In the genomic region with DNA sequence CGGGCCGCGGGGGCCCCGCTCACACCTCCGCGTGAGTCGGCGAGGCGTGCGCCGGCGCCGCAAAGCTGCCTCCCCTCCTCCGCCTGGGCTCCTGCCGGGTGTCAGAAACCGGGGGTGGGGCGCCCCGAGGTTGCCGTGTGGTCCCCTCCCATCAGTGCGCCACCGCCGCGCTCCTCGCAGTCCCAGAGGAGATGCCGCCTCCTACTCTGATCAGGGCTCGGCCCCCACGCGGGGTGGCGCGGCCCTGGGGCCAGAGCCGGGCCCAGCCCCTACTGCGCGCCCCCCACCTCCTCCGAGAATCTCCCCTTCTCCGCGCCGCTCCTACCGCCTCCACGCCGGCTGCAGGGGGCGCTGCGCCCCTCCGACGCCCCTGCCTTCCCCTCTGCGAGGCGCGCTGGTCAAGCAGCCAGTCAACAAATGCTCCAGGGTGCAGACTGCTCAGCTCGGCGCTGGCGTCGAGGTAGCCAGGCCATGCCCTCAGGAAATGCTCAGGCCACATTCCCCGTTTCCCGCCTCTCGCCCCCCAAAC, we compare ENCODE assay signal across 8 cellular contexts. TPM values are rescaled to one million over a fixed set of nuclear protein-coding genes. Genes with fewer than 3 reads are reported as not detected.
DNase-seq lines count a peak whose midpoint lies in the region; ATAC-seq and TF ChIP-seq lines count a peak whose summit lies in the region.

No MANE protein-coding gene starts in this region.

- no peaks in the 10 kb centered on the region for H3K9me3 ChIP-seq in CD4-positive, alpha-beta memory T cell (ENCODE audit: control insufficient read depth in 1 of 2, low read length in 2 of 2)
- H3K9me3 ChIP-seq in fibroblast of lung (ENCODE audit: control insufficient read depth, insufficient read depth, low read depth, low read length) (no peaks in the 10 kb centered on the region), sigmoid colon (no peaks in the 10 kb centered on the region)

- peaks cover 27% of the 10 kb centered on the region for H3K4me1 ChIP-seq in CD4-positive, alpha-beta memory T cell (ENCODE audit: insufficient read depth, low read length)
- H3K4me1 ChIP-seq in fibroblast of lung (ENCODE audit: control insufficient read depth, extremely low read depth, insufficient read depth, low read length), result peaks cover 4% of the 10 kb centered on the region
- peaks cover 0 to 20% (median 17%) of the 10 kb centered on the region in 4 donors for H3K4me1 ChIP-seq in sigmoid colon

- H3K27me3 Mint-ChIP-seq in CD4-positive, alpha-beta memory T cell, result peaks cover 6 to 7% of the 10 kb centered on the region in 2 donors
- H3K27me3 Mint-ChIP-seq in activated CD8-positive, alpha-beta T cell treated with anti-CD3 and anti-CD28 coated beads, Interleukin-2, amount 10 ng/mL, durations not matched to agents 7 days and 5 days (ENCODE audit: low read depth), result peaks cover 22% of the 10 kb centered on the region

- TF ChIP-seq CTCF in fibroblast of lung (conservative IDR thresholded peaks at IDR 0.05 in 1 of 2, IDR thresholded peaks at IDR 0.05 in 1 of 2; ENCODE audit: low read depth in 1 of 2, low read length in 2 of 2) (peak; percentile 2 to 30), sigmoid colon (IDR thresholded peaks at IDR 0.05) (peak in 1 of 4 experiments; percentile 30)

- no peak overlapping the region for H2AFZ ChIP-seq in fibroblast of lung (ENCODE audit: low read length)

- no peaks in the 10 kb centered on the region for H3K36me3 Mint-ChIP-seq in CD4-positive, alpha-beta memory T cell
- no peaks in the 10 kb centered on the region for H3K36me3 Mint-ChIP-seq in activated CD8-positive, alpha-beta T cell treated with anti-CD3 and anti-CD28 coated beads, Interleukin-2, amount 10 ng/mL, durations not matched to agents 7 days and 5 days (ENCODE audit: low read depth)

- POLR2A ChIA-PET in CD4-positive, alpha-beta memory T cell (lab: Charles Lee; ENCODE audit: partially characterized antibody), result interaction anchor here (0.8 to 1.8 kb wide), 2 partner anchors 12 to 146 kb away, joined by 5 read pairs; partner anchors contain the start of genes NUDT14 and PACS2
- POLR2A ChIA-PET in activated CD8-positive, alpha-beta T cell treated with anti-CD3 and anti-CD28 coated beads, Interleukin-2, amount 10 ng/mL, durations not matched to agents 7 days and 5 days (lab: Charles Lee), result no interaction called here

- H3K36me3 ChIP-seq in CD4-positive, alpha-beta memory T cell (ENCODE audit: insufficient read depth, low read length), result no peaks in the 10 kb centered on the region
- no peaks in the 10 kb centered on the region for H3K36me3 ChIP-seq in fibroblast of lung (ENCODE audit: control insufficient read depth, insufficient read depth, low read length)
- no peaks in the 10 kb centered on the region for H3K36me3 ChIP-seq in sigmoid colon

- intact Hi-C loops in CD4-positive, alpha-beta memory T cell (cut with micrococcal nuclease), result no loop called here
- intact Hi-C loops in sigmoid colon (cut with DNase I), result loop anchor here (2.0 kb wide), 1 partner anchor 78 kb away; no protein-coding TSS in a partner anchor

- no peaks in the 10 kb centered on the region for H4K20me1 ChIP-seq in fibroblast of lung (ENCODE audit: control insufficient read depth, extremely low read depth, insufficient read depth, low read length)

- CTCF ChIA-PET in CD4-positive, alpha-beta memory T cell (lab: Charles Lee; ENCODE audit: partially characterized antibody), result interaction anchor here (1.0 to 1.9 kb wide), 5 partner anchors 13 to 183 kb away, joined by 3 to 9 read pairs (median 4); no protein-coding TSS in a partner anchor
- CTCF ChIA-PET in activated CD8-positive, alpha-beta T cell treated with anti-CD3 and anti-CD28 coated beads, Interleukin-2, amount 10 ng/mL, durations not matched to agents 7 days and 5 days (lab: Charles Lee), result interaction anchor here (1.1 to 2.7 kb wide), 7 partner anchors 11 to 183 kb away, joined by 3 to 7 read pairs (median 5); no protein-coding TSS in a partner anchor

- H3K4me3 Mint-ChIP-seq in CD4-positive, alpha-beta memory T cell, result peak overlapping the region; percentile 38 to 71 (median 58)
- H3K4me3 Mint-ChIP-seq in activated CD8-positive, alpha-beta T cell treated with anti-CD3 and anti-CD28 coated beads, Interleukin-2, amount 10 ng/mL, durations not matched to agents 7 days and 5 days, result peak overlapping the region; percentile 31

- TF ChIP-seq POLR2A in sigmoid colon (IDR thresholded peaks at IDR 0.05), result no peak

- 5 to 7% methylated on average over 54 of the region's 54 CpGs for WGBS in sigmoid colon, 2 donors

- peak; percentile 26 to 60 (median 37) for DNase-seq in CD4-positive, alpha-beta memory T cell
- peak; percentile 65 for DNase-seq in KG1 (lab: John Stamatoyannopoulos, UW)
- DNase-seq in activated CD8-positive, alpha-beta T cell treated with anti-CD3 and anti-CD28 coated beads, Interleukin-2, amount 10 ng/mL, durations not matched to agents 7 days and 5 days, result peak; percentile 56
- no peak for DNase-seq in fibroblast of lung (ENCODE audit: low read depth in 2 of 2)
- no peak for DNase-seq in sigmoid colon
- no peak for DNase-seq in NK-92 (lab: John Stamatoyannopoulos, UW; ENCODE audit: unreplicated experiment)
- no peak for DNase-seq in NCI-H1092 (lab: John Stamatoyannopoulos, UW)
- no peak for DNase-seq in AG08395 (ENCODE audit: low spot score)

- no peak overlapping the region for H3K27ac Mint-ChIP-seq in CD4-positive, alpha-beta memory T cell
- no peak overlapping the region for H3K27ac Mint-ChIP-seq in activated CD8-positive, alpha-beta T cell treated with anti-CD3 and anti-CD28 coated beads, Interleukin-2, amount 10 ng/mL, durations not matched to agents 7 days and 5 days

- no peak overlapping the region for H3K4me2 ChIP-seq in fibroblast of lung (ENCODE audit: extremely low read depth, insufficient read depth, low read length)

- ATAC-seq in activated CD8-positive, alpha-beta T cell treated with anti-CD3 and anti-CD28 coated beads, Interleukin-2, amount 10 ng/mL, durations not matched to agents 7 days and 5 days, result peak; percentile 53

- H3K9ac ChIP-seq in fibroblast of lung (ENCODE audit: insufficient read depth, low read length), result no peak overlapping the region

- no peak for TF ChIP-seq EP300 in sigmoid colon (IDR thresholded peaks at IDR 0.05)

- H3K27me3 ChIP-seq in CD4-positive, alpha-beta memory T cell (ENCODE audit: insufficient read depth, low read length), result peaks cover 4% of the 10 kb centered on the region
- H3K27me3 ChIP-seq in fibroblast of lung (ENCODE audit: control insufficient read depth, insufficient read depth, low read length) (peaks cover 20% of the 10 kb centered on the region), sigmoid colon (peaks cover 4 to 62% (median 37%) of the 10 kb centered on the region in 3 donors)

- H3K9me3 Mint-ChIP-seq in CD4-positive, alpha-beta memory T cell, result peaks cover 0 to 2% (median 0%) of the 10 kb centered on the region in 8 donors
- no peaks in the 10 kb centered on the region for H3K9me3 Mint-ChIP-seq in activated CD8-positive, alpha-beta T cell treated with anti-CD3 and anti-CD28 coated beads, Interleukin-2, amount 10 ng/mL, durations not matched to agents 7 days and 5 days (ENCODE audit: insufficient read depth)

- H3K4me3 ChIP-seq in CD4-positive, alpha-beta memory T cell (ENCODE audit: low read length in 2 of 2), result peak overlapping the region in 1 of 2 donors; percentile 38
- H3K4me3 ChIP-seq in fibroblast of lung (replicated peaks in 1 of 4; ENCODE audit: control extremely low read depth in 1 of 4, insufficient read depth in 1 of 4, low read depth in 3 of 4, low read length in 4 of 4) (no peak overlapping the region), sigmoid colon (peak overlapping the region in 3 of 4 donors; percentile 35 to 41 (median 41))

- H3K27ac ChIP-seq in CD4-positive, alpha-beta memory T cell (ENCODE audit: low read depth, low read length), result no peak overlapping the region
- H3K27ac ChIP-seq in fibroblast of lung (ENCODE audit: insufficient read depth, low read length) (no peak overlapping the region), sigmoid colon (no peak overlapping the region)

- no peaks in the 10 kb centered on the region for H3K79me2 ChIP-seq in fibroblast of lung (ENCODE audit: control insufficient read depth, insufficient read depth, low read length)

- peaks cover 4 to 20% (median 11%) of the 10 kb centered on the region in 4 donors for H3K4me1 Mint-ChIP-seq in CD4-positive, alpha-beta memory T cell
- peaks cover 23% of the 10 kb centered on the region for H3K4me1 Mint-ChIP-seq in activated CD8-positive, alpha-beta T cell treated with anti-CD3 and anti-CD28 coated beads, Interleukin-2, amount 10 ng/mL, durations not matched to agents 7 days and 5 days (ENCODE audit: low read depth)

RNA-seq across cellular contexts. Expression of gene JAG2, which starts 0.5 kb away (rescaled TPM):
- under 1 TPM; 0.29 to 0.80 TPM for total RNA-seq in CD4-positive, alpha-beta memory T cell
- polyA plus RNA-seq in CD4-positive, alpha-beta memory T cell, result not detected
- 1 to 10 TPM; 2.5 to 2.9 TPM for total RNA-seq in activated CD8-positive, alpha-beta T cell treated with anti-CD3 and anti-CD28 coated beads, Interleukin-2, amount 10 ng/mL, durations not matched to agents 7 days and 5 days
- total RNA-seq in fibroblast of lung, result 1.8 TPM in 2 replicates
- 0.23 and 0.51 TPM in 2 replicates for polyA plus RNA-seq in fibroblast of lung
- 0.36 and 0.69 TPM in 2 replicates for polyA plus RNA-seq in fibroblast of lung (2012)
- polyA minus RNA-seq in fibroblast of lung (ENCODE audit: low replicate concordance), result 0.67 TPM in 1 of 2 replicates, not detected in the other
- 1 to 10 TPM; 1.8 to 4.2 (median 3.5) TPM for total RNA-seq in sigmoid colon
- 10 to 100 TPM in 1 of 3 donors, 1 to 10 TPM in 1, under 1 TPM in 1; 0.60 to 12.3 (median 2.1) TPM for polyA plus RNA-seq in sigmoid colon

RNA-seq across cellular contexts. Expression of gene NUDT14, which starts 12.1 kb away (rescaled TPM):
- 10 to 100 TPM; 17.4 to 18.0 TPM for total RNA-seq in CD4-positive, alpha-beta memory T cell
- 10 to 100 TPM; 10.5 to 20.2 TPM for polyA plus RNA-seq in CD4-positive, alpha-beta memory T cell
- total RNA-seq in activated CD8-positive, alpha-beta T cell treated with anti-CD3 and anti-CD28 coated beads, Interleukin-2, amount 10 ng/mL, durations not matched to agents 7 days and 5 days, result 10 to 100 TPM; 25.3 to 27.9 TPM
- total RNA-seq in fibroblast of lung (13.9 and 14.2 TPM in 2 replicates), sigmoid colon (10 to 100 TPM in 1 of 4 donors, 1 to 10 TPM in 3; 4.1 to 10.5 (median 6.1) TPM)
- polyA plus RNA-seq in fibroblast of lung (6.1 and 6.7 TPM in 2 replicates), sigmoid colon (10 to 100 TPM; 24.3 to 47.4 (median 32.4) TPM)
- polyA plus RNA-seq in fibroblast of lung (2012), result 17.8 and 19.3 TPM in 2 replicates
- polyA minus RNA-seq in fibroblast of lung (ENCODE audit: low replicate concordance), result 4.1 and 12.5 TPM in 2 replicates

Comparison
In these comparisons a context has a peak if more than half of its experiments do, and no peak if none do; other contexts are left out.
1. DNase-seq: peak in CD4-positive, alpha-beta memory T cell (5 of 5), KG1 (single experiment) and activated CD8-positive, alpha-beta T cell treated with anti-CD3 and anti-CD28 coated beads, Interleukin-2, amount 10 ng/mL, durations not matched to agents 7 days and 5 days (single experiment); none in fibroblast of lung (0 of 2), sigmoid colon (single experiment), NK-92 (single experiment), NCI-H1092 (single experiment) and AG08395 (single experiment).
2. H3K4me3 ChIP-seq: peak in sigmoid colon (3 of 4); none in fibroblast of lung (0 of 4).